In genomic region chr3:152610621-152611020, GRCh38 we compare ENCODE assay signal across 23 cellular contexts.
DNase-seq lines count a peak whose midpoint lies in the region; ATAC-seq, FAIRE-seq and TF ChIP-seq lines count a peak whose summit lies in the region.
"Had no signal": no experiment of that assay in that cellular context is flagged by ENCODE, and none has a peak within 500 bp of the region (broad histone marks: within the 10 kb centered on the region; RNA-seq: fewer than 3 reads in every experiment).

No MANE protein-coding gene starts in this region.

- no peaks in the 10 kb centered on the region for H3K36me3 ChIP-seq in K562 (ENCODE audit: control insufficient read depth, insufficient read depth, low read length)
- H3K36me3 ChIP-seq in neural progenitor cell, result no peaks in the 10 kb centered on the region
- no peaks in the 10 kb centered on the region for H3K36me3 ChIP-seq in suprapubic skin
- H3K36me3 ChIP-seq: HAP-1 had no signal

- peaks cover 6% of the 10 kb centered on the region for H3K27me3 Mint-ChIP-seq in neural progenitor cell (ENCODE audit: insufficient read depth, low read depth)
- H3K27me3 Mint-ChIP-seq: CD4-positive, alpha-beta T cell had no signal

- DNase-seq in NCI-H82 (lab: John Stamatoyannopoulos, UW) (peak; percentile 15), NCI-H82 treated with DMSO at 0.1 percent for 48 hours (lab: John Stamatoyannopoulos, UW; ENCODE audit: unreplicated experiment) (no peak), NCI-H146 (lab: John Stamatoyannopoulos, UW) (peak; percentile 90), K562 (ENCODE audit: extremely low read depth in 1 of 4, low spot score in 3 of 4) (no peak), neural progenitor cell (ENCODE audit: low spot score) (no peak), dermis blood vessel endothelial cell (no peak), suprapubic skin (ENCODE audit: low spot score in 2 of 2) (no peak), HT-29 (ENCODE audit: low spot score) (no peak)
- DNase-seq: Caco-2; CD4-positive, alpha-beta T cell; DMS153; EL; KG1; NCI-H2029 treated with DMSO at 0.1 percent for 48 hours; NCI-H226; NCI-H524; T-helper 2 cell had no signal

- H3K9me3 ChIP-seq in K562 (replicated peaks; ENCODE audit: control insufficient read depth, insufficient read depth, low read depth, low read length) (no peaks in the 10 kb centered on the region), neural progenitor cell (ENCODE audit: low read depth) (no peaks in the 10 kb centered on the region), suprapubic skin (no peaks in the 10 kb centered on the region)
- H3K9me3 ChIP-seq: Caco-2, HAP-1 had no signal

- H4K20me1 ChIP-seq in K562 (replicated peaks; ENCODE audit: control insufficient read depth, insufficient read depth, low read length) (no peaks in the 10 kb centered on the region), neural progenitor cell (ENCODE audit: low read depth) (no peaks in the 10 kb centered on the region)

- intact Hi-C loops in K562 (cut with micrococcal nuclease), result no loop called here

- CTCF ChIA-PET in K562 (lab: Yijun Ruan, JAX; ENCODE audit: low intra/inter-chr PET ratio), result no interaction called here

- WGBS in K562 (ENCODE audit: insufficient coverage, low coverage, missing lambda C conversion rate), result 39% methylated on average over 6 of the region's 6 CpGs
- WGBS in suprapubic skin, result 96% methylated on average over 6 of the region's 6 CpGs

- BruUV-seq in K562 (replicated peaks; lab: Mats Ljungman, UMichigan), result no TSS peak

- peak; percentile 63 for ATAC-seq in K562
- ATAC-seq: Right ventricle myocardium inferior had no signal

- FAIRE-seq in K562 (lab: Jason Lieb, UNC), result no peak
- FAIRE-seq: A204.1, GM12892, GM18507, RCC 7860 had no signal

- H3K9ac ChIP-seq in K562 (ENCODE audit: insufficient read depth in 1 of 2, low read depth in 2 of 2, low read length in 2 of 2) (no peak overlapping the region), neural progenitor cell (no peak overlapping the region)

- H3K79me2 ChIP-seq in K562 (ENCODE audit: control insufficient read depth, insufficient read depth, low read length) (no peaks in the 10 kb centered on the region), neural progenitor cell (ENCODE audit: low read depth) (no peaks in the 10 kb centered on the region)

- H2AFZ ChIP-seq in K562 (ENCODE audit: low read depth, low read length), result 0 out of 2 replicates have a peak overlapping the region, but pooled peaks have one; percentile 58
- peak overlapping the region; percentile 55 for H2AFZ ChIP-seq in neural progenitor cell (replicated peaks)

- H3K4me3 Mint-ChIP-seq in neural progenitor cell, result no peak overlapping the region
- H3K4me3 Mint-ChIP-seq: CD4-positive, alpha-beta T cell had no signal

- TF ChIP-seq POLR2A in K562 (conservative IDR thresholded peaks at IDR 0.05) (no peak), suprapubic skin (IDR thresholded peaks at IDR 0.05) (no peak)

- H3K4me1 ChIP-seq in K562 (replicated peaks in 1 of 2; ENCODE audit: control insufficient read depth in 2 of 2, insufficient read depth in 2 of 2, low read length in 2 of 2), result peaks cover 0 to 4% of the 10 kb centered on the region in 2 experiments; a peak in 2 of 5 replicates
- no peaks in the 10 kb centered on the region for H3K4me1 ChIP-seq in neural progenitor cell
- H3K4me1 ChIP-seq in suprapubic skin, result no peaks in the 10 kb centered on the region

- no peak for TF ChIP-seq RAD21 in K562 (CRISPR knock-in tag; conservative IDR thresholded peaks at IDR 0.05 in 1 of 2, IDR thresholded peaks at IDR 0.05 in 1 of 2)

- H3K27ac Mint-ChIP-seq in neural progenitor cell, result no peak overlapping the region
- H3K27ac Mint-ChIP-seq: CD4-positive, alpha-beta T cell had no signal

- H3K36me3 Mint-ChIP-seq in neural progenitor cell, result no peaks in the 10 kb centered on the region

- no peaks in the 10 kb centered on the region for H3K27me3 ChIP-seq in K562 (ENCODE audit: control insufficient read depth in 2 of 2, insufficient read depth in 2 of 2, low read length in 2 of 2)
- no peaks in the 10 kb centered on the region for H3K27me3 ChIP-seq in neural progenitor cell
- H3K27me3 ChIP-seq in suprapubic skin, result no peaks in the 10 kb centered on the region

- H3K4me1 Mint-ChIP-seq in neural progenitor cell, result peaks cover 3% of the 10 kb centered on the region

- H3K9me3 Mint-ChIP-seq in neural progenitor cell, result no peaks in the 10 kb centered on the region
- H3K9me3 Mint-ChIP-seq: CD4-positive, alpha-beta T cell had no signal

- H3F3A ChIP-seq in neural progenitor cell (ENCODE audit: low read depth), result no peaks in the 10 kb centered on the region

- H3K27ac ChIP-seq in K562 (ENCODE audit: extremely low read depth, low read depth, low read length) (no peak overlapping the region), neural progenitor cell (no peak overlapping the region), suprapubic skin (no peak overlapping the region)

- TF ChIP-seq CTCF in K562 (IDR thresholded peaks at IDR 0.05 in 2 of 3, conservative IDR thresholded peaks at IDR 0.05 in 1 of 3; ENCODE audit: insufficient read depth in 2 of 3, low read depth in 1 of 3, low read length in 3 of 3), result no peak
- TF ChIP-seq CTCF in neural progenitor cell (IDR thresholded peaks at IDR 0.05), result no peak
- no peak for TF ChIP-seq CTCF in suprapubic skin (IDR thresholded peaks at IDR 0.05)

- POLR2A ChIA-PET in K562 (lab: Yijun Ruan, JAX), result interaction anchor here (0.7 to 1.3 kb wide), 2 partner anchors 14 to 19 kb away, joined by 3 to 8 read pairs; no protein-coding TSS in a partner anchor

- H3K9me1 ChIP-seq in K562 (ENCODE audit: control insufficient read depth, insufficient read depth, low read length), result no peaks in the 10 kb centered on the region

- H3K4me2 ChIP-seq in K562 (ENCODE audit: insufficient read depth, low read length) (no peak overlapping the region), neural progenitor cell (no peak overlapping the region)

- H3K4me3 ChIP-seq in K562 (no peak overlapping the region), neural progenitor cell (no peak overlapping the region), suprapubic skin (no peak overlapping the region)
- H3K4me3 ChIP-seq: HAP-1 had no signal

- in situ Hi-C loops in K562 (cut with MboI), result no loop called here

- TF ChIP-seq EP300 in K562 (IDR thresholded peaks at IDR 0.05; ENCODE audit: low read length) (no peak), suprapubic skin (IDR thresholded peaks at IDR 0.05) (no peak)

TF ChIP-seq in K562, 482 proteins besides CTCF, POLR2A, EP300 and RAD21:
- TF ChIP-seq NCOA6 (IDR thresholded peaks at IDR 0.05) (no peak), SRSF7 (optimal IDR thresholded peaks at IDR 0.05; ENCODE audit: low read depth, low read length) (no peak), PTRF (tag; IDR thresholded peaks at IDR 0.05) (no peak), ZNF512 (tag; IDR thresholded peaks at IDR 0.05) (no peak), SAP30 (IDR thresholded peaks at IDR 0.05; ENCODE audit: borderline replicate concordance, insufficient read depth, low read depth, low read length, poor library complexity, severe bottlenecking) (no peak), HNRNPH1 (optimal IDR thresholded peaks at IDR 0.05; ENCODE audit: low read depth, low read length) (no peak), KLF6 (CRISPR knock-in tag; IDR thresholded peaks at IDR 0.05; ENCODE audit: borderline replicate concordance) (no peak), MAZ (CRISPR knock-in tag; conservative IDR thresholded peaks at IDR 0.05 in 1 of 2, IDR thresholded peaks at IDR 0.05 in 1 of 2) (no peak), ZKSCAN3 (CRISPR knock-in tag; IDR thresholded peaks at IDR 0.05) (no peak), TFAP4 (CRISPR knock-in tag; IDR thresholded peaks at IDR 0.05; ENCODE audit: borderline replicate concordance) (no peak)
- TF ChIP-seq, protein P1, sequence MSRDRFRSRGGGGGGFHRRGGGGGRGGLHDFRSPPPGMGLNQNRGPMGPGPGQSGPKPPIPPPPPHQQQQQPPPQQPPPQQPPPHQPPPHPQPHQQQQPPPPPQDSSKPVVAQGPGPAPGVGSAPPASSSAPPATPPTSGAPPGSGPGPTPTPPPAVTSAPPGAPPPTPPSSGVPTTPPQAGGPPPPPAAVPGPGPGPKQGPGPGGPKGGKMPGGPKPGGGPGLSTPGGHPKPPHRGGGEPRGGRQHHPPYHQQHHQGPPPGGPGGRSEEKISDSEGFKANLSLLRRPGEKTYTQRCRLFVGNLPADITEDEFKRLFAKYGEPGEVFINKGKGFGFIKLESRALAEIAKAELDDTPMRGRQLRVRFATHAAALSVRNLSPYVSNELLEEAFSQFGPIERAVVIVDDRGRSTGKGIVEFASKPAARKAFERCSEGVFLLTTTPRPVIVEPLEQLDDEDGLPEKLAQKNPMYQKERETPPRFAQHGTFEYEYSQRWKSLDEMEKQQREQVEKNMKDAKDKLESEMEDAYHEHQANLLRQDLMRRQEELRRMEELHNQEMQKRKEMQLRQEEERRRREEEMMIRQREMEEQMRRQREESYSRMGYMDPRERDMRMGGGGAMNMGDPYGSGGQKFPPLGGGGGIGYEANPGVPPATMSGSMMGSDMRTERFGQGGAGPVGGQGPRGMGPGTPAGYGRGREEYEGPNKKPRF (IDR thresholded peaks at IDR 0.05; ENCODE audit: low read depth, low read length), result no peak
TF ChIP-seq in K562: peak in this region for 0.

Comparison
In these comparisons a context has a peak if more than half of its experiments do, and no peak if none do; other contexts are left out.
1. DNase-seq: peak in NCI-H82 (single experiment) and NCI-H146 (single experiment); none in NCI-H82 treated with DMSO at 0.1 percent for 48 hours (single experiment), K562 (0 of 4), neural progenitor cell (single experiment), dermis blood vessel endothelial cell (single experiment), suprapubic skin (0 of 2) and HT-29 (single experiment).